8 cellular contexts compared by ENCODE assay signal in the genomic region with DNA sequence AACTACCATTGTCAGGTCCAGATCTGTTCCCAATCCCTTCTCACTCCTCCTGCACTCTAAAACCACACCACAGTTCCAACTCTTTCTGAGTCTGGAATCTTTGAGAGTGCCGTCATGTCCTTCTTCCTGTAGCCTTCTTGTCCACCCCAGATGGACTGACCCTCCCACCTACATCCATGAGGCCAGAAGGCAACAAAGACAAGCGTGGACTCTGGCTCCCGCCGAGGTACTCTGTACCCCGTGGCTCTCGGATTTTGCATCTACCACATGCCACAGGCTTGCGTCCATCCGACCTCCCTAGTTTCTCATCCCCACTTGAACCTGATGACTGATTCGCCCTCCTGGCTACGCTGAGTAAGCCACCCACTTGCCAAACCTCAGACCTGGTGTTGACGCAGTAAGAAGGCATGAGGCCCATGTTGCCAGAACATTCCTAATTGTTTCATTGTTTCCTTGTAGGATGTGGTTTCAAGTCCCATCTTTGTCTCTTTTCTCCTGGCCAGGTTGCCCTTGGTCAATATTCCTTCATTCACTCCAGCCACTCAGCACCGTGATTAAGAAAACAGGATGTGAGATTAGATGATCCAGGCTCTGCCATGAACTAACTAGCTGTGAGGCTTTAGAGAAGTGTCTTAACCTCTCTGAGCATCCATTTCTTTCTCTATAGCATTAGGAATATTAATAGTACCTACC. TPM values are rescaled to one million over a fixed set of nuclear protein-coding genes. Genes with fewer than 3 reads are reported as not detected.
DNase-seq lines count a peak whose midpoint lies in the region; ATAC-seq and TF ChIP-seq lines count a peak whose summit lies in the region.

No MANE protein-coding gene starts in this region.

- intact Hi-C loops in activated T-helper 2 cell treated with anti-CD3 and anti-CD28 coated beads, Interferon-gamma antibody, Interleukin-2, Interleukin-4, amounts not matched to agents 10 μg/mL and 5 μg/mL and 100 μg/mL, durations not matched to agents 14 hours and 24 hours and 36 hours (cut with micrococcal nuclease) = no loop called here

- DNase-seq in ACHN = peak; percentile 96
- peak; percentile 100 for DNase-seq in LHCN-M2 (ENCODE audit: low read depth)
- peak; percentile 78 for DNase-seq in coronary artery (ENCODE audit: low spot score)
- DNase-seq in HUDEP-2 (lab: John Stamatoyannopoulos, UW; ENCODE audit: unreplicated experiment in 76 of 76) = no peak
- no peak for DNase-seq in activated T-helper 2 cell treated with anti-CD3 and anti-CD28 coated beads, Interferon-gamma antibody, Interleukin-2, Interleukin-4, amounts not matched to agents 10 μg/mL and 5 μg/mL and 100 μg/mL, durations not matched to agents 14 hours and 24 hours and 36 hours (ENCODE audit: low spot score)
- no peak for DNase-seq in activated CD4-positive, alpha-beta T cell treated with anti-CD3 and anti-CD28 coated beads for 48 hours

- H3K4me1 Mint-ChIP-seq in nephron = peaks cover 49% of the 10 kb centered on the region
- H3K4me1 Mint-ChIP-seq in activated T-helper 2 cell treated with anti-CD3 and anti-CD28 coated beads, Interferon-gamma antibody, Interleukin-2, Interleukin-4, amounts not matched to agents 10 μg/mL and 5 μg/mL and 100 μg/mL, durations not matched to agents 14 hours and 24 hours and 36 hours (ENCODE audit: low read depth) = peaks cover 19% of the 10 kb centered on the region

- no peak for ATAC-seq in GM21515 (IDR thresholded peaks at IDR 0.05; ENCODE audit: unreplicated experiment)

- H3K4me3 ChIP-seq in coronary artery = no peak overlapping the region

- peak overlapping the region; percentile 87 to 100 (median 99) for H3K27ac Mint-ChIP-seq in nephron
- no peak overlapping the region for H3K27ac Mint-ChIP-seq in activated T-helper 2 cell treated with anti-CD3 and anti-CD28 coated beads, Interferon-gamma antibody, Interleukin-2, Interleukin-4, amounts not matched to agents 10 μg/mL and 5 μg/mL and 100 μg/mL, durations not matched to agents 14 hours and 24 hours and 36 hours

- H3K27ac ChIP-seq in coronary artery = peak overlapping the region; percentile 94 to 98

- TF ChIP-seq CTCF in coronary artery (IDR thresholded peaks at IDR 0.05) = no peak
- TF ChIP-seq CTCF in nephron (IDR thresholded peaks at IDR 0.05; ENCODE audit: unreplicated experiment in 3 of 3) = no peak

- peaks cover 12% of the 10 kb centered on the region for H3K36me3 Mint-ChIP-seq in nephron (ENCODE audit: low read depth)
- H3K36me3 Mint-ChIP-seq in activated T-helper 2 cell treated with anti-CD3 and anti-CD28 coated beads, Interferon-gamma antibody, Interleukin-2, Interleukin-4, amounts not matched to agents 10 μg/mL and 5 μg/mL and 100 μg/mL, durations not matched to agents 14 hours and 24 hours and 36 hours (ENCODE audit: low read depth) = no peaks in the 10 kb centered on the region

- H3K27me3 Mint-ChIP-seq in nephron (ENCODE audit: low read depth) = no peaks in the 10 kb centered on the region
- H3K27me3 Mint-ChIP-seq in activated T-helper 2 cell treated with anti-CD3 and anti-CD28 coated beads, Interferon-gamma antibody, Interleukin-2, Interleukin-4, amounts not matched to agents 10 μg/mL and 5 μg/mL and 100 μg/mL, durations not matched to agents 14 hours and 24 hours and 36 hours (ENCODE audit: low read depth) = peaks cover 3% of the 10 kb centered on the region

- peaks cover 10% of the 10 kb centered on the region for H3K9me3 Mint-ChIP-seq in nephron
- no peaks in the 10 kb centered on the region for H3K9me3 Mint-ChIP-seq in activated T-helper 2 cell treated with anti-CD3 and anti-CD28 coated beads, Interferon-gamma antibody, Interleukin-2, Interleukin-4, amounts not matched to agents 10 μg/mL and 5 μg/mL and 100 μg/mL, durations not matched to agents 14 hours and 24 hours and 36 hours

- in situ Hi-C loops in ACHN (cut with HindIII; ENCODE audit: low pct_ligation_motif_present, low pct_unique_long_range_greater_than_20kb, low sequenced_read_pairs) = no loop called here

- peak overlapping the region in 2 of 3 experiments; percentile 6 to 30 for H3K4me3 Mint-ChIP-seq in nephron
- no peak overlapping the region for H3K4me3 Mint-ChIP-seq in activated T-helper 2 cell treated with anti-CD3 and anti-CD28 coated beads, Interferon-gamma antibody, Interleukin-2, Interleukin-4, amounts not matched to agents 10 μg/mL and 5 μg/mL and 100 μg/mL, durations not matched to agents 14 hours and 24 hours and 36 hours (ENCODE audit: low read depth)

RNA-seq across cellular contexts. Expression of a gene that starts 1.1 kb away (rescaled TPM):
- 153 and 164 TPM in 2 replicates for total RNA-seq in LHCN-M2 (2014; rRNA removed)
- polyA plus RNA-seq in LHCN-M2 (2012) = 23.5 TPM
- 25.4 and 27.2 TPM in 2 replicates for total RNA-seq in activated T-helper 2 cell treated with anti-CD3 and anti-CD28 coated beads, Interferon-gamma antibody, Interleukin-2, Interleukin-4, amounts not matched to agents 10 μg/mL and 5 μg/mL and 100 μg/mL, durations not matched to agents 14 hours and 24 hours and 36 hours

Comparison
In these comparisons a context has a peak if more than half of its experiments do, and no peak if none do; other contexts are left out.
1. DNase-seq: peak in ACHN (single experiment), LHCN-M2 (single experiment) and coronary artery (single experiment); none in HUDEP-2 (0 of 76), activated T-helper 2 cell treated with anti-CD3 and anti-CD28 coated beads, Interferon-gamma antibody, Interleukin-2, Interleukin-4, amounts not matched to agents 10 μg/mL and 5 μg/mL and 100 μg/mL, durations not matched to agents 14 hours and 24 hours and 36 hours (single experiment) and activated CD4-positive, alpha-beta T cell treated with anti-CD3 and anti-CD28 coated beads for 48 hours (single experiment).